Comparison of ENCODE assay signal across 8 cellular contexts in the genomic region with DNA sequence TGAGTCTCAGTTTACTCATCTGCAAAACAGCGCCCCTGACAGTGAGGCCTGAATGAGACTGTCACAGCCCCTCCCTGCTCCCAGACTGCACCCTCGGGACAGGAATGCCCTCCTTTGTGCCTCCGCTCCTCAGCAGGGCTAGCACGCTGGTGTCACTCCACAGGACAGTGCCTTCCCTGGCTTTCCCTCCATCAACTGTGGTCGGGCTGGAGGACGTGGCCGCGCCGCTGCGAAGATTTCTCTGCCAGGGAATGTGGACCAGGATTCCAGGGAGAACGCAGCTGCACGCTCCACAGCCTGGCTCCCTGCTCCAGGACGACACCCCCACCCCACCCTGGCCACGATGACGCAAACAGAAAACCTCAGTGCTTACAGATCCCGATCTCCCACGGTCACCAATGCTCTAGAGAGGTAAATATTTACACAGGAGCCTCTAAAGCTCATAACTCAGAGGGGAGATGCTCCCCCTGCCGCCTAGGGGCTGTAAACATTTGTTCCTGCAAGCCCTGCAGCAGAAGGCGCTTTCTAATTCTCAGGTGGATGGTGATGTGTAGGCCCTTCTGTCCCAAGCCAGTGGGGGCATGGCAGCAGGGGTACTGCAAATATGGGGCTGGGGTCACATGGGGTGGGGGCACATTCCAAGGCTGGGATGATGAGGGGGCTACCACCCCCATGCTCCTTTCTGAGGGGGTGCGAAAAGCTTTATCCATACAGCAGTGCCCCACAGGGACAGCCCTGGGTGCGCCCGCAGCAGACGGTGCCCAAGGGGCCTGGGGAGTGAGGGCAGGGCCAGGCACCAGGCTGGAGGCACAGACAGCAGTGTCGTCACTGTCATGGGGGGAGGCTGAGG. TPM values are rescaled to one million over a fixed set of nuclear protein-coding genes. Genes with fewer than 3 reads are reported as not detected.
DNase-seq lines count a peak whose midpoint lies in the region; ATAC-seq and TF ChIP-seq lines count a peak whose summit lies in the region.

No MANE protein-coding gene starts in this region.

- TF ChIP-seq CTCF in GM10248 (IDR thresholded peaks at IDR 0.05; ENCODE audit: control extremely low read depth, extremely low read depth, low read depth, missing control alignments), result no peak

- H3K27ac ChIP-seq in esophagus (ENCODE audit: low read depth in 2 of 2, low read length in 1 of 2), result peak overlapping the region; percentile 95

- WGBS in esophagus, 2 donors, result 34 to 45% methylated on average over 24 of the region's 24 CpGs

- no peaks in the 10 kb centered on the region for H3K27me3 ChIP-seq in esophagus (ENCODE audit: control insufficient read depth in 1 of 2, insufficient read depth in 2 of 2, low read length in 2 of 2)

- CTCF ChIA-PET in GM10248 (lab: Yijun Ruan, JAX), result interaction anchor here (1.1 to 1.4 kb wide), 2 partner anchors 9 to 10 kb away, joined by 3 to 4 read pairs; no protein-coding TSS in a partner anchor

- ATAC-seq in activated naive CD4-positive, alpha-beta T cell treated with anti-CD3 and anti-CD28 coated beads, Interleukin-2, amount 50 U/mL, for 72 hours, result no peak

- no peaks in the 10 kb centered on the region for H3K9me3 Mint-ChIP-seq in activated naive CD4-positive, alpha-beta T cell treated with anti-CD3 and anti-CD28 coated beads, Interleukin-2, amount 50 U/mL, for 72 hours

- H3K4me3 ChIP-seq in esophagus (ENCODE audit: low read depth in 1 of 2, low read length in 2 of 2), result peak overlapping the region in 1 of 2 donors; percentile 2

- H3K36me3 ChIP-seq in esophagus (ENCODE audit: control insufficient read depth in 2 of 2, insufficient read depth in 2 of 2, low read length in 1 of 2), result peaks cover 0 to 5% of the 10 kb centered on the region in 2 donors

- peak overlapping the region in 1 of 2 donors; percentile 31 for H3K27ac Mint-ChIP-seq in activated naive CD4-positive, alpha-beta T cell treated with anti-CD3 and anti-CD28 coated beads, Interleukin-2, amount 50 U/mL, for 72 hours

- POLR2A ChIA-PET in GM10248 (lab: Yijun Ruan, JAX), result no interaction called here

- H3K9me3 ChIP-seq in esophagus (ENCODE audit: control insufficient read depth in 2 of 2, insufficient read depth in 1 of 2, low read depth in 1 of 2, low read length in 1 of 2), result no peaks in the 10 kb centered on the region

- peak; percentile 89 for DNase-seq in GM04503 (ENCODE audit: low read depth)
- peak; percentile 84 for DNase-seq in NCI-H748 treated with DMSO at 0.1 percent for 48 hours (lab: John Stamatoyannopoulos, UW)
- DNase-seq in non-pigmented ciliary epithelial cell (ENCODE audit: low read depth), result peak; percentile 78
- no peak for DNase-seq in GM10248 (ENCODE audit: extremely low spot score)
- no peak for DNase-seq in SKM-1 (lab: John Stamatoyannopoulos, UW; ENCODE audit: unreplicated experiment)
- DNase-seq in NCI-H2196 (lab: John Stamatoyannopoulos, UW; ENCODE audit: unreplicated experiment), result no peak
- DNase-seq in activated naive CD4-positive, alpha-beta T cell treated with anti-CD3 and anti-CD28 coated beads, Interleukin-2, amount 50 U/mL, for 72 hours (ENCODE audit: low spot score in 2 of 2), result no peak

- H3K36me3 Mint-ChIP-seq in activated naive CD4-positive, alpha-beta T cell treated with anti-CD3 and anti-CD28 coated beads, Interleukin-2, amount 50 U/mL, for 72 hours, result no peaks in the 10 kb centered on the region

- peaks cover 30 to 80% of the 10 kb centered on the region in 2 donors for H3K4me1 ChIP-seq in esophagus (ENCODE audit: control insufficient read depth in 2 of 2, insufficient read depth in 2 of 2, low read length in 1 of 2)

RNA-seq across cellular contexts. Expression of gene HS6ST1, which starts 12.4 kb away (rescaled TPM):
- polyA plus RNA-seq in esophagus, result 10 to 100 TPM; 23.1 to 29.9 TPM
- 10 to 100 TPM in 1 of 2 donors, 1 to 10 TPM in 1; 2.9 to 14.5 TPM for total RNA-seq in activated naive CD4-positive, alpha-beta T cell treated with anti-CD3 and anti-CD28 coated beads, Interleukin-2, amount 50 U/mL, for 72 hours

Comparison
In these comparisons a context has a peak if more than half of its experiments do, and no peak if none do; other contexts are left out.
1. DNase-seq: peak in GM04503 (single experiment), NCI-H748 treated with DMSO at 0.1 percent for 48 hours (single experiment) and non-pigmented ciliary epithelial cell (single experiment); none in GM10248 (single experiment), SKM-1 (single experiment), NCI-H2196 (single experiment) and activated naive CD4-positive, alpha-beta T cell treated with anti-CD3 and anti-CD28 coated beads, Interleukin-2, amount 50 U/mL, for 72 hours (0 of 2).